Comparison of ENCODE assay signal across 8 cellular contexts in genomic region chr1:147890177-147890790, GRCh38. TPM values are rescaled to one million over a fixed set of nuclear protein-coding genes. Genes with fewer than 3 reads are reported as not detected.
DNase-seq lines count a peak whose midpoint lies in the region; ATAC-seq and TF ChIP-seq lines count a peak whose summit lies in the region.

No MANE protein-coding gene starts in this region.

- TF ChIP-seq CTCF in AG04450 (IDR thresholded peaks at IDR 0.05; ENCODE audit: low read depth, low read length), result peak; percentile 23; the same call in 1 of the 2 replicates

- POLR2A ChIA-PET in AG04450 (lab: Yijun Ruan, JAX), result no interaction called here

- no peak for DNase-seq in AG04450 (ENCODE audit: low read depth, low spot score)
- peak; percentile 77 for DNase-seq in M059J (ENCODE audit: low read depth)
- DNase-seq in T-helper 1 cell, result peak; percentile 14 to 55 (median 32)
- peak in 30 of 56 donors; percentile 2 to 51 (median 13) for DNase-seq in amygdala (lab: John Stamatoyannopoulos, UW)
- peak; percentile 71 for DNase-seq in iPS DF 4.7 (ENCODE audit: extremely low read depth, low spot score)
- peak; percentile 8 to 29 for DNase-seq in stimulated activated CD4-positive, alpha-beta T cell treated with anti-CD3 and anti-CD28 coated beads, Interleukin-1b, Interleukin-23, amount 100 ng/mL, for 1 hour (ENCODE audit: low read depth in 2 of 2)

- CTCF ChIA-PET in AG04450 (lab: Charles Lee), result no interaction called here

- no peak overlapping the region for H3K27ac ChIP-seq in AG04450 (ENCODE audit: low read depth, low read length)

- H3K27me3 ChIP-seq in AG04450 (ENCODE audit: control insufficient read depth, insufficient read depth, low read length), result peaks cover 10% of the 10 kb centered on the region

- no peak overlapping the region for H3K4me3 ChIP-seq in AG04450 (ENCODE audit: low read depth, low read length)

- H3K9me3 ChIP-seq in AG04450 (ENCODE audit: control insufficient read depth, insufficient read depth, low read length), result no peaks in the 10 kb centered on the region

- ATAC-seq in GM18511 (IDR thresholded peaks at IDR 0.05; ENCODE audit: unreplicated experiment) (peak; percentile 62), GM18519 (IDR thresholded peaks at IDR 0.05; ENCODE audit: low FRiP score, unreplicated experiment) (no peak)

RNA-seq across cellular contexts. Expression of gene GJA8, which starts 12.3 kb away (rescaled TPM):
- not detected in 2 replicates for polyA plus RNA-seq in AG04450 (2011; rRNA removed)
- not detected in 2 replicates for polyA minus RNA-seq in AG04450 (2011; rRNA and poly(A)+ RNA removed)
- total RNA-seq in M059J (2014; rRNA removed; shearing (Covaris generic)), result not detected in 2 replicates

RNA-seq across cellular contexts. Expression of gene GPR89B, which starts 37.9 kb away (rescaled TPM):
- polyA plus RNA-seq in AG04450 (2011; rRNA removed), result 23.2 and 36.1 TPM in 2 replicates
- 28.4 and 33.4 TPM in 2 replicates for polyA minus RNA-seq in AG04450 (2011; rRNA and poly(A)+ RNA removed)
- total RNA-seq in M059J (2014; rRNA removed; shearing (Covaris generic)), result 15.5 and 25.7 TPM in 2 replicates
